In genomic region chr3:76871655-76872054, GRCh38 we compare ENCODE assay signal across 26 cellular contexts.
"Had no signal": no experiment of that assay in that cellular context is flagged by ENCODE, and none has a peak within 500 bp of the region (broad histone marks: within the 10 kb centered on the region; RNA-seq: fewer than 3 reads in every experiment).

No MANE protein-coding gene starts in this region.

- H3K27ac ChIP-seq: brain microvascular endothelial cell had no signal

- DNase-seq: activated CD4-positive, alpha-beta T cell treated with anti-CD3 and anti-CD28 coated beads, Interleukin-2, amount 10 ng/mL, durations not matched to agents 24 days and 14 days; activated CD4-positive, alpha-beta T cell treated with anti-CD3 and anti-CD28 coated beads, Interleukin-2, amount 50 U/mL, for 4 hours; activated CD8-positive, alpha-beta T cell treated with anti-CD3 and anti-CD28 coated beads for 36 hours; activated effector memory CD4-positive, alpha-beta T cell treated with anti-CD3 and anti-CD28 coated beads, Interleukin-2, amount 50 U/mL, for 16 hours; activated naive CD4-positive, alpha-beta T cell; activated naive CD4-positive, alpha-beta T cell treated with anti-CD3 and anti-CD28 coated beads, Interleukin-2, amount 50 U/mL, for 16 hours; activated naive CD8-positive, alpha-beta T cell treated with anti-CD3 and anti-CD28 coated beads for 36 hours; activated T-cell treated with anti-CD3 and anti-CD28 coated beads, Interleukin-2, amount 50 U/mL, for 1 hour; activated T-cell treated with anti-CD3 and anti-CD28 coated beads, Interleukin-2, amount 50 U/mL, for 72 hours; amniotic stem cell; aorta; brain microvascular endothelial cell; central memory CD4-positive, alpha-beta T cell; Karpas-422; KBM-7; NCI-H1048; NCI-H1105 treated with DMSO at 0.1 percent for 48 hours; NCI-H1436 treated with DMSO at 0.1 percent for 48 hours; NCI-H187 treated with DMSO at 0.1 percent for 48 hours; NCI-H226; NCI-H446 treated with DMSO at 0.1 percent for 48 hours; NCI-H524; NCI-H774; SIG-M5 had no signal

- H3K36me3 ChIP-seq: brain microvascular endothelial cell had no signal

- H3K27me3 ChIP-seq: brain microvascular endothelial cell had no signal

- ATAC-seq: activated CD8-positive, alpha-beta T cell treated with anti-CD3 and anti-CD28 coated beads for 36 hours; activated T-cell treated with anti-CD3 and anti-CD28 coated beads, Interleukin-2, amount 50 U/mL, for 72 hours; activated T-helper 17 cell treated with anti-CD3 and anti-CD28 coated beads, Interleukin-2, amount 50 U/mL, for 72 hours; Panc1 had no signal
